2 cellular contexts compared by ENCODE assay signal in the genomic region with DNA sequence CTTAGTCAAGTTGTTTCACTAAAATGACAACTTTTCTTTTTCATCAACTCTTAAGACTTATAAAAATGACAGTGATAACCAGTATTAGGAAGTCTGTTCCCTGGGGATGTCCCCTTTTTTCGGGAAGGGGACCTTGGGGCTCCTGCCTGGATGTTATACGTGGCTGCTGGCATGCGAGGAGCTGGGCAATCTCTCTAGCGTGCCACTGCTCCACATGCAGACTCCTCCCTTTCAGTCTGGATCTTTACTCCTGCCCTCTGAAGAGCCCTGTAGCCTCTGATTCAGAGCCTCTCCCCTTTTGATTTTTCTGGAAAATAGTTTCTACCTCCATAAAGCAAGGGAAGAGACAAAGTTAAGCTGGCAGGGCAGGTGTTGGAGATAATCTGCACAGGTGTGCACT.
TF ChIP-seq lines count a peak whose summit lies in the region.

No MANE protein-coding gene starts in this region.

TF ChIP-seq in GM23338, 12 proteins besides CTCF, POLR2A, EP300 and RAD21 (continued from another document):
- no peak for TF ChIP-seq NANOG (IDR thresholded peaks at IDR 0.05; ENCODE audit: borderline replicate concordance)

TF ChIP-seq in WTC11, 78 proteins besides CTCF, POLR2A, EP300 and RAD21 (continued from another document):
- TF ChIP-seq, protein P1, sequence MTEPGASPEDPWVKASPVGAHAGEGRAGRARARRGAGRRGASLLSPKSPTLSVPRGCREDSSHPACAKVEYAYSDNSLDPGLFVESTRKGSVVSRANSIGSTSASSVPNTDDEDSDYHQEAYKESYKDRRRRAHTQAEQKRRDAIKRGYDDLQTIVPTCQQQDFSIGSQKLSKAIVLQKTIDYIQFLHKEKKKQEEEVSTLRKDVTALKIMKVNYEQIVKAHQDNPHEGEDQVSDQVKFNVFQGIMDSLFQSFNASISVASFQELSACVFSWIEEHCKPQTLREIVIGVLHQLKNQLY (CRISPR knock-in tag; IDR thresholded peaks at IDR 0.05): no peak
- TF ChIP-seq, protein P2, sequence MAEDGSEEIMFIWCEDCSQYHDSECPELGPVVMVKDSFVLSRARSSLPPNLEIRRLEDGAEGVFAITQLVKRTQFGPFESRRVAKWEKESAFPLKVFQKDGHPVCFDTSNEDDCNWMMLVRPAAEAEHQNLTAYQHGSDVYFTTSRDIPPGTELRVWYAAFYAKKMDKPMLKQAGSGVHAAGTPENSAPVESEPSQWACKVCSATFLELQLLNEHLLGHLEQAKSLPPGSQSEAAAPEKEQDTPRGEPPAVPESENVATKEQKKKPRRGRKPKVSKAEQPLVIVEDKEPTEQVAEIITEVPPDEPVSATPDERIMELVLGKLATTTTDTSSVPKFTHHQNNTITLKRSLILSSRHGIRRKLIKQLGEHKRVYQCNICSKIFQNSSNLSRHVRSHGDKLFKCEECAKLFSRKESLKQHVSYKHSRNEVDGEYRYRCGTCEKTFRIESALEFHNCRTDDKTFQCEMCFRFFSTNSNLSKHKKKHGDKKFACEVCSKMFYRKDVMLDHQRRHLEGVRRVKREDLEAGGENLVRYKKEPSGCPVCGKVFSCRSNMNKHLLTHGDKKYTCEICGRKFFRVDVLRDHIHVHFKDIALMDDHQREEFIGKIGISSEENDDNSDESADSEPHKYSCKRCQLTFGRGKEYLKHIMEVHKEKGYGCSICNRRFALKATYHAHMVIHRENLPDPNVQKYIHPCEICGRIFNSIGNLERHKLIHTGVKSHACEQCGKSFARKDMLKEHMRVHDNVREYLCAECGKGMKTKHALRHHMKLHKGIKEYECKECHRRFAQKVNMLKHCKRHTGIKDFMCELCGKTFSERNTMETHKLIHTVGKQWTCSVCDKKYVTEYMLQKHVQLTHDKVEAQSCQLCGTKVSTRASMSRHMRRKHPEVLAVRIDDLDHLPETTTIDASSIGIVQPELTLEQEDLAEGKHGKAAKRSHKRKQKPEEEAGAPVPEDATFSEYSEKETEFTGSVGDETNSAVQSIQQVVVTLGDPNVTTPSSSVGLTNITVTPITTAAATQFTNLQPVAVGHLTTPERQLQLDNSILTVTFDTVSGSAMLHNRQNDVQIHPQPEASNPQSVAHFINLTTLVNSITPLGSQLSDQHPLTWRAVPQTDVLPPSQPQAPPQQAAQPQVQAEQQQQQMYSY (CRISPR knock-in tag; IDR thresholded peaks at IDR 0.05): no peak
